7 cellular contexts compared by ENCODE assay signal in genomic region chr5:64612349-64612961, GRCh38.
DNase-seq lines count a peak whose midpoint lies in the region; ATAC-seq, FAIRE-seq and TF ChIP-seq lines count a peak whose summit lies in the region.

No MANE protein-coding gene starts in this region.

- peak overlapping the region; percentile 34 for H2AFZ ChIP-seq in keratinocyte (ENCODE audit: control insufficient read depth, low read length)

- dilution Hi-C loops in keratinocyte (cut with MboI; ENCODE audit: extremely low pct_ligation_motif_present, low sequenced_read_pairs) = no loop called here

- TF ChIP-seq CTCF in keratinocyte (optimal IDR thresholded peaks at IDR 0.05 in 1 of 3, IDR thresholded peaks at IDR 0.05 in 1 of 3, conservative IDR thresholded peaks at IDR 0.05 in 1 of 3; ENCODE audit: extremely low read depth in 1 of 3, insufficient read depth in 2 of 3, low read length in 3 of 3) (peak; percentile 65 to 78 (median 74)), upper lobe of right lung (IDR thresholded peaks at IDR 0.05) (peak; percentile 69)

- no peaks in the 10 kb centered on the region for H3K79me2 ChIP-seq in keratinocyte (ENCODE audit: control insufficient read depth, insufficient read depth, low read length)

- TF ChIP-seq POLR2A in H54 (IDR thresholded peaks at IDR 0.05; ENCODE audit: low read depth, low read length) = no peak

- intact Hi-C loops in upper lobe of right lung (cut with DNase I) = no loop called here

- H3K4me1 ChIP-seq in keratinocyte (ENCODE audit: control insufficient read depth, extremely low read depth, insufficient read depth, low read length) = no peaks in the 10 kb centered on the region
- H3K4me1 ChIP-seq in upper lobe of right lung = no peaks in the 10 kb centered on the region

- H3K9ac ChIP-seq in keratinocyte (ENCODE audit: control insufficient read depth, extremely low read depth, insufficient read depth, low read length) = no peak overlapping the region

- no peak overlapping the region for H3K4me2 ChIP-seq in keratinocyte (ENCODE audit: control insufficient read depth, extremely low read depth, insufficient read depth, low read depth, low read length)

- in situ Hi-C loops in T47D (cut with HindIII; ENCODE audit: low pct_unique_long_range_greater_than_20kb, low sequenced_read_pairs) = no loop called here

- FAIRE-seq in H54 (lab: Jason Lieb, UNC) = peak; percentile 38
- FAIRE-seq in keratinocyte (lab: Jason Lieb, UNC) = peak; percentile 91

- H3K27ac ChIP-seq in keratinocyte (ENCODE audit: control insufficient read depth, insufficient read depth, low read length) (no peak overlapping the region), upper lobe of right lung (no peak overlapping the region)

- H3K27me3 ChIP-seq in keratinocyte (ENCODE audit: control insufficient read depth, extremely low read depth, insufficient read depth, low read length) (no peaks in the 10 kb centered on the region), upper lobe of right lung (peaks cover 8% of the 10 kb centered on the region)

- no peaks in the 10 kb centered on the region for H3K9me1 ChIP-seq in keratinocyte (ENCODE audit: control insufficient read depth, extremely low read depth, insufficient read depth, low read length)

- ATAC-seq in upper lobe of right lung = peak; percentile 66

- DNase-seq in ELF-1 (ENCODE audit: low read depth, low spot score) = peak; percentile 42
- DNase-seq in H54 (ENCODE audit: insufficient read length, low spot score) = no peak
- peak; percentile 5 for DNase-seq in NCI-H2171 treated with DMSO at 0.1 percent for 48 hours (lab: John Stamatoyannopoulos, UW)
- peak; percentile 38 to 80 for DNase-seq in T47D (ENCODE audit: low read depth in 1 of 2, low spot score in 1 of 2)
- DNase-seq in keratinocyte (ENCODE audit: low read depth, low spot score) = no peak
- DNase-seq in upper lobe of right lung = no peak
- DNase-seq in stimulated activated CD4-positive, alpha-beta T cell treated with anti-CD3 and anti-CD28 coated beads, Interleukin-4, amount 100 ng/mL, for 1 hour = no peak

- no peaks in the 10 kb centered on the region for H4K20me1 ChIP-seq in keratinocyte (ENCODE audit: control insufficient read depth, extremely low read depth, insufficient read depth, low read length)

- H3K4me3 ChIP-seq in keratinocyte (ENCODE audit: control insufficient read depth in 2 of 3, extremely low read depth in 1 of 3, insufficient read depth in 2 of 3, low read depth in 1 of 3, low read length in 3 of 3) (no peak overlapping the region), upper lobe of right lung (no peak overlapping the region)

- H3K9me3 ChIP-seq in keratinocyte (ENCODE audit: control insufficient read depth, low read depth, low read length) (no peaks in the 10 kb centered on the region), upper lobe of right lung (no peaks in the 10 kb centered on the region)

- no peaks in the 10 kb centered on the region for H3K36me3 ChIP-seq in keratinocyte (ENCODE audit: control insufficient read depth in 2 of 2, extremely low read depth in 1 of 2, insufficient read depth in 2 of 2, low read length in 2 of 2)
- H3K36me3 ChIP-seq in upper lobe of right lung = no peaks in the 10 kb centered on the region

Comparison
In these comparisons a context has a peak if more than half of its experiments do, and no peak if none do; other contexts are left out.
1. DNase-seq: peak in ELF-1 (single experiment), NCI-H2171 treated with DMSO at 0.1 percent for 48 hours (single experiment) and T47D (2 of 2); none in H54 (single experiment), keratinocyte (single experiment), upper lobe of right lung (single experiment) and stimulated activated CD4-positive, alpha-beta T cell treated with anti-CD3 and anti-CD28 coated beads, Interleukin-4, amount 100 ng/mL, for 1 hour (single experiment).